In the genomic region with DNA sequence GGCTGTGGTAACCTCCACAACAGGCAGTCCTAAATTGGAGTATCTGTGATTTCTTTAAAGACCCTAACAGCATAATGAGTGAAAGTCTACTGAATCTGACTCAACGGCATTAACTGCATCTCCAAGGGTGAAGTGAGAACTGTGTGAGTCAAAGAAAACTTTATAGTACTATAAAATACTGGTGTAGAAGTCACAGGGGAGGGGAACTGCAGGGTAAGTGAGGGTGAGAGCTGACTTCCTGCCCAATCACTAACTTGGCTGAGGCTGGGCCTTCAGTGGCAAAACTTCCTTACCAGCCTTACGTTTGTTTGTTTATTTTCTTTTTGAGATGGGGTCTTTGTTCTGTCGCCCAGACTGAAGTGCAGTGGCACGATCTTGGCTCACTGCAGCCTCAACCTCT, we compare ENCODE assay signal across 21 cellular contexts.
DNase-seq lines count a peak whose midpoint lies in the region; ATAC-seq and TF ChIP-seq lines count a peak whose summit lies in the region.
"Had no signal": no experiment of that assay in that cellular context is flagged by ENCODE, and none has a peak within 500 bp of the region (broad histone marks: within the 10 kb centered on the region; RNA-seq: fewer than 3 reads in every experiment).

No MANE protein-coding gene starts in this region.

- dilution Hi-C loops in mammary epithelial cell (cut with HindIII; ENCODE audit: low sequenced_read_pairs), result no loop called here

- H4K20me1 ChIP-seq in mammary epithelial cell (ENCODE audit: insufficient read depth, low read length) (no peaks in the 10 kb centered on the region), PC-3 (ENCODE audit: low read length) (0 out of 2 replicates have a peak, but pooled peaks cover 3% of the 10 kb centered on the region), PC-9 (ENCODE audit: insufficient read depth) (no peaks in the 10 kb centered on the region)
- H4K20me1 ChIP-seq: BLaER1 treated with 17β-estradiol and CSF1 and Interleukin-3, amounts not matched to agents 10 nM and 100 nM had no signal

- H3K36me3 Mint-ChIP-seq in MCF 10A (ENCODE audit: insufficient read depth, unreplicated experiment), result peaks cover 7% of the 10 kb centered on the region

- H3K9ac ChIP-seq in mammary epithelial cell (ENCODE audit: insufficient read depth, low read length) (no peak overlapping the region), PC-3 (ENCODE audit: low read length) (no peak overlapping the region)
- H3K9ac ChIP-seq: BLaER1 treated with 17β-estradiol and CSF1 and Interleukin-3, amounts not matched to agents 10 nM and 100 nM had no signal

- peaks cover 10% of the 10 kb centered on the region for H3K4me1 Mint-ChIP-seq in MCF 10A (ENCODE audit: insufficient read depth, unreplicated experiment)

- in situ Hi-C loops in mammary epithelial cell (cut with MboI; ENCODE audit: low sequenced_read_pairs in 2 of 2), result no loop called here
- in situ Hi-C loops in transverse colon (cut with MboI; ENCODE audit: low pct_ligation_motif_present in 1 of 4, low pct_unique_long_range_greater_than_20kb in 1 of 4, low sequenced_read_pairs in 3 of 4), result no loop called here

- H3K9me3 Mint-ChIP-seq in MCF 10A (ENCODE audit: unreplicated experiment), result no peaks in the 10 kb centered on the region

- CTCF ChIA-PET in MCF 10A (lab: Yijun Ruan, JAX) (no interaction called here), mammary epithelial cell (lab: Charles Lee; ENCODE audit: low non-redundant PET) (no interaction called here), PC-3 (lab: Charles Lee) (no interaction called here), PC-9 (lab: Charles Lee) (no interaction called here)

- DNase-seq in MCF 10A (ENCODE audit: unreplicated experiment), result no peak
- no peak for DNase-seq in mammary epithelial cell
- DNase-seq in PC-3, result peak; percentile 62
- DNase-seq in foreskin keratinocyte, result no peak
- peak; percentile 47 for DNase-seq in transverse colon
- DNase-seq in NCI-H1930 (lab: John Stamatoyannopoulos, UW), result no peak
- DNase-seq in PC-9, result no peak
- DNase-seq: DMS 273 treated with DMSO at 0.1 percent for 48 hours; HCEC 1CT; NCI-H1436 treated with DMSO at 0.1 percent for 48 hours; NCI-H2227 treated with DMSO at 0.1 percent for 48 hours; NCI-H526 treated with DMSO at 0.1 percent for 48 hours; NK-92 treated with Interleukin-12 subunit alpha and Interleukin-12 subunit beta, amount 100 ng/mL, for 24 hours; OCI-M1; SHP77 had no signal

- H2AFZ ChIP-seq in mammary epithelial cell (ENCODE audit: low read depth, low read length), result no peak overlapping the region
- H2AFZ ChIP-seq in PC-3 (ENCODE audit: low read length), result no peak overlapping the region
- H2AFZ ChIP-seq in PC-9, result no peak overlapping the region

- no peaks in the 10 kb centered on the region for H3K27me3 Mint-ChIP-seq in MCF 10A (ENCODE audit: insufficient read depth, unreplicated experiment)

- no peaks in the 10 kb centered on the region for H3F3A ChIP-seq in PC-3 (ENCODE audit: low read length, unreplicated experiment)
- H3F3A ChIP-seq in PC-9 (ENCODE audit: insufficient read depth, low read depth), result no peaks in the 10 kb centered on the region

- POLR2A ChIA-PET in MCF 10A (lab: Yijun Ruan, JAX), result no interaction called here
- POLR2A ChIA-PET in PC-3 (lab: Charles Lee; ENCODE audit: unreplicated experiment), result no interaction called here
- POLR2A ChIA-PET in PC-9 (lab: Charles Lee; ENCODE audit: unreplicated experiment), result no interaction called here

- no peak overlapping the region for H3K4me3 Mint-ChIP-seq in MCF 10A (ENCODE audit: unreplicated experiment)

- intact Hi-C loops in MCF 10A (cut with micrococcal nuclease) (no loop called here), mammary epithelial cell (cut with micrococcal nuclease) (no loop called here), PC-3 (cut with micrococcal nuclease) (no loop called here), transverse colon (cut with DNase I; ENCODE audit: low total_unique reads) (no loop called here), PC-9 (cut with micrococcal nuclease; ENCODE audit: unreplicated experiment) (no loop called here)

- WGBS in mammary epithelial cell (ENCODE audit: low coverage, missing lambda C conversion rate), result 100% methylated on average over 4 of the region's 4 CpGs
- 41 to 59% methylated on average over 2 to 4 of the region's 4 CpGs for WGBS in transverse colon (ENCODE audit: low coverage in 1 of 2), 2 donors

- TF ChIP-seq EP300 in transverse colon (IDR thresholded peaks at IDR 0.05; ENCODE audit: low read depth), result no peak

- peaks cover 75% of the 10 kb centered on the region for H3K79me2 ChIP-seq in mammary epithelial cell (ENCODE audit: insufficient read depth, low read length)
- peaks cover 44% of the 10 kb centered on the region for H3K79me2 ChIP-seq in PC-3 (ENCODE audit: low read length)
- peaks cover 26% of the 10 kb centered on the region; the same call in 1 of the 2 replicates for H3K79me2 ChIP-seq in PC-9 (ENCODE audit: low read depth)

- ATAC-seq in PC-3 (peak; percentile 93), foreskin keratinocyte (peak; percentile 20), HG02840 (IDR thresholded peaks at IDR 0.05; ENCODE audit: low FRiP score, unreplicated experiment) (no peak)
- ATAC-seq: HepG2, SK-N-SH treated with all-trans-retinoic acid at 6 μM for 48 hours had no signal

- peak overlapping the region; percentile 51 for H3K27ac Mint-ChIP-seq in MCF 10A (ENCODE audit: low read depth, unreplicated experiment)

- H3K4me2 ChIP-seq in mammary epithelial cell (ENCODE audit: insufficient read depth, low read depth, low read length) (no peak overlapping the region), PC-3 (ENCODE audit: low read length) (0 out of 2 replicates have a peak overlapping the region, but pooled peaks have one; percentile 36), PC-9 (no peak overlapping the region)
- H3K4me2 ChIP-seq: BLaER1 treated with 17β-estradiol and CSF1 and Interleukin-3, amounts not matched to agents 10 nM and 100 nM had no signal

- H3K27me3 ChIP-seq in mammary epithelial cell (ENCODE audit: insufficient read depth, low read length), result no peaks in the 10 kb centered on the region
- no peaks in the 10 kb centered on the region for H3K27me3 ChIP-seq in PC-3 (ENCODE audit: low read length)
- H3K27me3 ChIP-seq in foreskin keratinocyte, result no peaks in the 10 kb centered on the region
- no peaks in the 10 kb centered on the region for H3K27me3 ChIP-seq in transverse colon
- no peaks in the 10 kb centered on the region for H3K27me3 ChIP-seq in PC-9 (ENCODE audit: insufficient read depth, low read depth)
- H3K27me3 ChIP-seq: BLaER1 treated with 17β-estradiol and CSF1 and Interleukin-3, amounts not matched to agents 10 nM and 100 nM had no signal

- no peaks in the 10 kb centered on the region for H3K36me3 ChIP-seq in mammary epithelial cell (ENCODE audit: insufficient read depth, low read length)
- no peaks in the 10 kb centered on the region for H3K36me3 ChIP-seq in PC-3 (ENCODE audit: low read depth, low read length)
- no peaks in the 10 kb centered on the region for H3K36me3 ChIP-seq in transverse colon
- no peaks in the 10 kb centered on the region; the same call in none of the 2 replicates for H3K36me3 ChIP-seq in PC-9 (ENCODE audit: low read depth)
- H3K36me3 ChIP-seq: BLaER1 treated with 17β-estradiol and CSF1 and Interleukin-3, amounts not matched to agents 10 nM and 100 nM had no signal

- H3K4me3 ChIP-seq in mammary epithelial cell (replicated peaks in 1 of 3; ENCODE audit: insufficient read depth in 1 of 3, low read depth in 2 of 3, low read length in 3 of 3), result no peak overlapping the region
- H3K4me3 ChIP-seq in PC-3 (ENCODE audit: low read length), result no peak overlapping the region
- H3K4me3 ChIP-seq in transverse colon, result no peak overlapping the region
- no peak overlapping the region for H3K4me3 ChIP-seq in PC-9
- H3K4me3 ChIP-seq: BLaER1 treated with 17β-estradiol and CSF1 and Interleukin-3, amounts not matched to agents 10 nM and 100 nM had no signal

- H3K27ac ChIP-seq in mammary epithelial cell (ENCODE audit: insufficient read depth, low read depth, low read length) (no peak overlapping the region), PC-3 (ENCODE audit: low read length) (peak overlapping the region; percentile 49), foreskin keratinocyte (no peak overlapping the region), transverse colon (peak overlapping the region; percentile 49 to 82 (median 62)), PC-9 (no peak overlapping the region)
- H3K27ac ChIP-seq: 22Rv1; BLaER1 treated with 17β-estradiol and CSF1 and Interleukin-3, amounts not matched to agents 10 nM and 100 nM; HL-60 had no signal

- H3K9me2 ChIP-seq in PC-3 (replicated peaks; ENCODE audit: low read length) (no peaks in the 10 kb centered on the region), PC-9 (ENCODE audit: insufficient read depth) (no peaks in the 10 kb centered on the region)

- H3K9me3 ChIP-seq in mammary epithelial cell (replicated peaks; ENCODE audit: insufficient read depth, low read length) (no peaks in the 10 kb centered on the region), PC-3 (ENCODE audit: low read length) (no peaks in the 10 kb centered on the region), transverse colon (no peaks in the 10 kb centered on the region), PC-9 (ENCODE audit: insufficient read depth, low read depth) (no peaks in the 10 kb centered on the region)
- H3K9me3 ChIP-seq: BLaER1 treated with 17β-estradiol and CSF1 and Interleukin-3, amounts not matched to agents 10 nM and 100 nM had no signal

- TF ChIP-seq CTCF in MCF 10A (IDR thresholded peaks at IDR 0.05; ENCODE audit: unreplicated experiment) (no peak), mammary epithelial cell (conservative IDR thresholded peaks at IDR 0.05 in 1 of 2, IDR thresholded peaks at IDR 0.05 in 1 of 2; ENCODE audit: extremely low read depth in 1 of 2, insufficient read depth in 1 of 2, low read depth in 1 of 2, low read length in 2 of 2) (no peak), PC-3 (conservative IDR thresholded peaks at IDR 0.05; ENCODE audit: low read depth, low read length) (no peak), foreskin keratinocyte (conservative IDR thresholded peaks at IDR 0.05) (no peak), transverse colon (IDR thresholded peaks at IDR 0.05) (no peak), PC-9 (conservative IDR thresholded peaks at IDR 0.05) (no peak)

- H3K4me1 ChIP-seq in mammary epithelial cell (ENCODE audit: insufficient read depth, low read length) (peaks cover 8% of the 10 kb centered on the region), PC-3 (ENCODE audit: insufficient read depth, low read length) (peaks cover 15% of the 10 kb centered on the region), foreskin keratinocyte (peaks cover 18% of the 10 kb centered on the region), transverse colon (peaks cover 4 to 41% (median 12%) of the 10 kb centered on the region in 4 donors), PC-9 (replicated peaks; ENCODE audit: insufficient read depth) (no peaks in the 10 kb centered on the region)
- H3K4me1 ChIP-seq: BLaER1 treated with 17β-estradiol and CSF1 and Interleukin-3, amounts not matched to agents 10 nM and 100 nM had no signal

- no TSS peak for BruUV-seq in MCF 10A (replicated peaks; lab: Mats Ljungman, UMichigan)
- BruUV-seq in mammary epithelial cell (replicated peaks; lab: Mats Ljungman, UMichigan), result no TSS peak
- no TSS peak for BruUV-seq in PC-3 (replicated peaks; lab: Mats Ljungman, UMichigan)
- BruUV-seq in PC-9 (replicated peaks; lab: Mats Ljungman, UMichigan), result no TSS peak

- no peak for TF ChIP-seq POLR2A in transverse colon (IDR thresholded peaks at IDR 0.05)

Comparison
In these comparisons a context has a peak if more than half of its experiments do, and no peak if none do; other contexts are left out.
1. DNase-seq: peak in PC-3 (single experiment) and transverse colon (single experiment); none in MCF 10A (single experiment), mammary epithelial cell (single experiment), foreskin keratinocyte (0 of 2), NCI-H1930 (0 of 2) and PC-9 (0 of 2).
2. H3K27ac ChIP-seq: peak in PC-3 (single experiment) and transverse colon (4 of 4); none in mammary epithelial cell (single experiment), foreskin keratinocyte (single experiment) and PC-9 (single experiment).